ENCODE assay signal across 1 cellular context in genomic region chr16:24731722-24732419, GRCh38.
TF ChIP-seq lines count a peak whose summit lies in the region.

No MANE protein-coding gene starts in this region.

TF ChIP-seq in HepG2, 621 proteins besides CTCF, POLR2A, EP300 and RAD21 (continues in another document):
- TF ChIP-seq KAT8 (CRISPR knock-in tag; IDR thresholded peaks at IDR 0.05) (no peak), GZF1 (CRISPR knock-in tag; IDR thresholded peaks at IDR 0.05) (no peak), SIX4 (CRISPR knock-in tag; IDR thresholded peaks at IDR 0.05) (peak; percentile 32; the same call in 1 of the 2 replicates), SOX6 (IDR thresholded peaks at IDR 0.05) (no peak), SOX6 (CRISPR knock-in tag; IDR thresholded peaks at IDR 0.05) (peak; percentile 61), ZNF274 (CRISPR knock-in tag; IDR thresholded peaks at IDR 0.05) (no peak), HMGXB3 (CRISPR knock-in tag; IDR thresholded peaks at IDR 0.05; ENCODE audit: borderline replicate concordance) (peak; percentile 42; the same call in 1 of the 2 replicates), ZNF549 (CRISPR knock-in tag; IDR thresholded peaks at IDR 0.05) (no peak; the same call in 1 of the 2 replicates), RFXAP (CRISPR knock-in tag; IDR thresholded peaks at IDR 0.05; ENCODE audit: borderline replicate concordance) (no peak), PCBP2 (optimal IDR thresholded peaks at IDR 0.05; ENCODE audit: low read depth, low read length, poor library complexity, severe bottlenecking) (no peak), EEA1 (CRISPR knock-in tag; IDR thresholded peaks at IDR 0.05; ENCODE audit: borderline replicate concordance) (no peak), HOXA9 (CRISPR knock-in tag; IDR thresholded peaks at IDR 0.05; ENCODE audit: borderline replicate concordance) (no peak), ZNF678 (CRISPR knock-in tag; IDR thresholded peaks at IDR 0.05) (no peak), ZNF607 (CRISPR knock-in tag; IDR thresholded peaks at IDR 0.05; ENCODE audit: borderline replicate concordance) (no peak), ETV5 (CRISPR knock-in tag; IDR thresholded peaks at IDR 0.05; ENCODE audit: borderline replicate concordance) (peak; percentile 22; the same call in 1 of the 2 replicates), DMAP1 (CRISPR knock-in tag; IDR thresholded peaks at IDR 0.05) (no peak), ZNF275 (CRISPR knock-in tag; IDR thresholded peaks at IDR 0.05; ENCODE audit: borderline replicate concordance) (no peak), IKZF4 (CRISPR knock-in tag; IDR thresholded peaks at IDR 0.05; ENCODE audit: borderline replicate concordance, low read depth, not compliant biosample characterization) (no peak), ZHX2 (IDR thresholded peaks at IDR 0.05; ENCODE audit: low read depth) (no peak), ZHX2 (CRISPR knock-in tag; IDR thresholded peaks at IDR 0.05; ENCODE audit: borderline replicate concordance) (no peak), ZFP36 (IDR thresholded peaks at IDR 0.05; ENCODE audit: borderline replicate concordance, low read depth, low read length, partially characterized antibody) (no peak), JUND (CRISPR knock-in tag; IDR thresholded peaks at IDR 0.05) (no peak), KLF6 (CRISPR knock-in tag; IDR thresholded peaks at IDR 0.05) (no peak), BCL3 (CRISPR knock-in tag; IDR thresholded peaks at IDR 0.05) (no peak), ZNF674 (CRISPR knock-in tag; IDR thresholded peaks at IDR 0.05; ENCODE audit: low read depth) (no peak), SKI (IDR thresholded peaks at IDR 0.05; ENCODE audit: partially characterized antibody) (peak; percentile 69), ATF7 (IDR thresholded peaks at IDR 0.05) (no peak), ATF7 (CRISPR knock-in tag; IDR thresholded peaks at IDR 0.05) (no peak), ZKSCAN1 (IDR thresholded peaks at IDR 0.05; ENCODE audit: low read length) (no peak), SIN3A (IDR thresholded peaks at IDR 0.05; ENCODE audit: borderline replicate concordance, low read depth, low read length) (no peak), HNRNPL (IDR thresholded peaks at IDR 0.05; ENCODE audit: low read depth, low read length) (no peak)
- TF ChIP-seq, protein P1, sequence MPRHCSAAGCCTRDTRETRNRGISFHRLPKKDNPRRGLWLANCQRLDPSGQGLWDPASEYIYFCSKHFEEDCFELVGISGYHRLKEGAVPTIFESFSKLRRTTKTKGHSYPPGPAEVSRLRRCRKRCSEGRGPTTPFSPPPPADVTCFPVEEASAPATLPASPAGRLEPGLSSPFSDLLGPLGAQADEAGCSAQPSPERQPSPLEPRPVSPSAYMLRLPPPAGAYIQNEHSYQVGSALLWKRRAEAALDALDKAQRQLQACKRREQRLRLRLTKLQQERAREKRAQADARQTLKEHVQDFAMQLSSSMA (CRISPR knock-in tag; IDR thresholded peaks at IDR 0.05) = no peak
- TF ChIP-seq, protein P2, sequence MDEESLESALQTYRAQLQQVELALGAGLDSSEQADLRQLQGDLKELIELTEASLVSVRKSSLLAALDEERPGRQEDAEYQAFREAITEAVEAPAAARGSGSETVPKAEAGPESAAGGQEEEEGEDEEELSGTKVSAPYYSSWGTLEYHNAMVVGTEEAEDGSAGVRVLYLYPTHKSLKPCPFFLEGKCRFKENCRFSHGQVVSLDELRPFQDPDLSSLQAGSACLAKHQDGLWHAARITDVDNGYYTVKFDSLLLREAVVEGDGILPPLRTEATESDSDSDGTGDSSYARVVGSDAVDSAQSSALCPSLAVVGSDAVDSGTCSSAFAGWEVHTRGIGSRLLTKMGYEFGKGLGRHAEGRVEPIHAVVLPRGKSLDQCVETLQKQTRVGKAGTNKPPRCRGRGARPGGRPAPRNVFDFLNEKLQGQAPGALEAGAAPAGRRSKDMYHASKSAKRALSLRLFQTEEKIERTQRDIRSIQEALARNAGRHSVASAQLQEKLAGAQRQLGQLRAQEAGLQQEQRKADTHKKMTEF (CRISPR knock-in tag; IDR thresholded peaks at IDR 0.05) = peak; percentile 67
- TF ChIP-seq, protein P3, sequence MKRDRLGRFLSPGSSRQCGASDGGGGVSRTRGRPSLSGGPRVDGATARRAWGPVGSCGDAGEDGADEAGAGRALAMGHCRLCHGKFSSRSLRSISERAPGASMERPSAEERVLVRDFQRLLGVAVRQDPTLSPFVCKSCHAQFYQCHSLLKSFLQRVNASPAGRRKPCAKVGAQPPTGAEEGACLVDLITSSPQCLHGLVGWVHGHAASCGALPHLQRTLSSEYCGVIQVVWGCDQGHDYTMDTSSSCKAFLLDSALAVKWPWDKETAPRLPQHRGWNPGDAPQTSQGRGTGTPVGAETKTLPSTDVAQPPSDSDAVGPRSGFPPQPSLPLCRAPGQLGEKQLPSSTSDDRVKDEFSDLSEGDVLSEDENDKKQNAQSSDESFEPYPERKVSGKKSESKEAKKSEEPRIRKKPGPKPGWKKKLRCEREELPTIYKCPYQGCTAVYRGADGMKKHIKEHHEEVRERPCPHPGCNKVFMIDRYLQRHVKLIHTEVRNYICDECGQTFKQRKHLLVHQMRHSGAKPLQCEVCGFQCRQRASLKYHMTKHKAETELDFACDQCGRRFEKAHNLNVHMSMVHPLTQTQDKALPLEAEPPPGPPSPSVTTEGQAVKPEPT (CRISPR knock-in tag; IDR thresholded peaks at IDR 0.05; ENCODE audit: low read depth) = no peak
- TF ChIP-seq, protein P4, sequence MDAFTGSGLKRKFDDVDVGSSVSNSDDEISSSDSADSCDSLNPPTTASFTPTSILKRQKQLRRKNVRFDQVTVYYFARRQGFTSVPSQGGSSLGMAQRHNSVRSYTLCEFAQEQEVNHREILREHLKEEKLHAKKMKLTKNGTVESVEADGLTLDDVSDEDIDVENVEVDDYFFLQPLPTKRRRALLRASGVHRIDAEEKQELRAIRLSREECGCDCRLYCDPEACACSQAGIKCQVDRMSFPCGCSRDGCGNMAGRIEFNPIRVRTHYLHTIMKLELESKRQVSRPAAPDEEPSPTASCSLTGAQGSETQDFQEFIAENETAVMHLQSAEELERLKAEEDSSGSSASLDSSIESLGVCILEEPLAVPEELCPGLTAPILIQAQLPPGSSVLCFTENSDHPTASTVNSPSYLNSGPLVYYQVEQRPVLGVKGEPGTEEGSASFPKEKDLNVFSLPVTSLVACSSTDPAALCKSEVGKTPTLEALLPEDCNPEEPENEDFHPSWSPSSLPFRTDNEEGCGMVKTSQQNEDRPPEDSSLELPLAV (CRISPR knock-in tag; conservative IDR thresholded peaks at IDR 0.05; ENCODE audit: low read depth) = no peak
- TF ChIP-seq, protein P5, sequence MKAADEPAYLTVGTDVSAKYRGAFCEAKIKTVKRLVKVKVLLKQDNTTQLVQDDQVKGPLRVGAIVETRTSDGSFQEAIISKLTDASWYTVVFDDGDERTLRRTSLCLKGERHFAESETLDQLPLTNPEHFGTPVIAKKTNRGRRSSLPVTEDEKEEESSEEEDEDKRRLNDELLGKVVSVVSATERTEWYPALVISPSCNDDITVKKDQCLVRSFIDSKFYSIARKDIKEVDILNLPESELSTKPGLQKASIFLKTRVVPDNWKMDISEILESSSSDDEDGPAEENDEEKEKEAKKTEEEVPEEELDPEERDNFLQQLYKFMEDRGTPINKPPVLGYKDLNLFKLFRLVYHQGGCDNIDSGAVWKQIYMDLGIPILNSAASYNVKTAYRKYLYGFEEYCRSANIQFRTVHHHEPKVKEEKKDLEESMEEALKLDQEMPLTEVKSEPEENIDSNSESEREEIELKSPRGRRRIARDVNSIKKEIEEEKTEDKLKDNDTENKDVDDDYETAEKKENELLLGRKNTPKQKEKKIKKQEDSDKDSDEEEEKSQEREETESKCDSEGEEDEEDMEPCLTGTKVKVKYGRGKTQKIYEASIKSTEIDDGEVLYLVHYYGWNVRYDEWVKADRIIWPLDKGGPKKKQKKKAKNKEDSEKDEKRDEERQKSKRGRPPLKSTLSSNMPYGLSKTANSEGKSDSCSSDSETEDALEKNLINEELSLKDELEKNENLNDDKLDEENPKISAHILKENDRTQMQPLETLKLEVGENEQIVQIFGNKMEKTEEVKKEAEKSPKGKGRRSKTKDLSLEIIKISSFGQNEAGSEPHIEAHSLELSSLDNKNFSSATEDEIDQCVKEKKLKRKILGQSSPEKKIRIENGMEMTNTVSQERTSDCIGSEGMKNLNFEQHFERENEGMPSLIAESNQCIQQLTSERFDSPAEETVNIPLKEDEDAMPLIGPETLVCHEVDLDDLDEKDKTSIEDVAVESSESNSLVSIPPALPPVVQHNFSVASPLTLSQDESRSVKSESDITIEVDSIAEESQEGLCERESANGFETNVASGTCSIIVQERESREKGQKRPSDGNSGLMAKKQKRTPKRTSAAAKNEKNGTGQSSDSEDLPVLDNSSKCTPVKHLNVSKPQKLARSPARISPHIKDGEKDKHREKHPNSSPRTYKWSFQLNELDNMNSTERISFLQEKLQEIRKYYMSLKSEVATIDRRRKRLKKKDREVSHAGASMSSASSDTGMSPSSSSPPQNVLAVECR (CRISPR knock-in tag; IDR thresholded peaks at IDR 0.05; ENCODE audit: borderline replicate concordance) = peak; percentile 70; the same call in 1 of the 2 replicates
